1 cellular context compared by ENCODE assay signal in the genomic region with DNA sequence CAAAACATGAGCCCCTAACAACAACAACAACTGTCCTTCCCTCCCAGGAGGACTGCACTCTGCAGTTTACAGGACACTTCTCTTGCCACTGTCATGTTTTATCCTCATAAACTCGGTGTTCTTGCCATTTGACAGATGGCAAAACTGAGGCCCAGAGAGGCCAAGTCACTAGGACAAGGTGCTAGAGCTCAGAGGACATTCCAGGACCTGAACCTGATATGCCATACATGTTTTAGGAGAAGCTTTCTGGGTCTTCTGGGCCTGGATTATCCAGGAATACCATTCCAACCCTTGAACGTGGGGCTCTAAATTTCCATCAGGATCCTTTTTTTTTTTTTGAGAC.
TF ChIP-seq lines count a peak whose summit lies in the region.

No MANE protein-coding gene starts in this region.

TF ChIP-seq in H1, 55 proteins besides CTCF, POLR2A, EP300 and RAD21:
- TF ChIP-seq SRF (IDR thresholded peaks at IDR 0.05; ENCODE audit: low read depth, low read length) (no peak), KDM1A (IDR thresholded peaks at IDR 0.05; ENCODE audit: borderline replicate concordance, low read length) (peak; percentile 94), CREB1 (IDR thresholded peaks at IDR 0.05) (no peak), HDAC2 (IDR thresholded peaks at IDR 0.05; ENCODE audit: borderline replicate concordance in 1 of 2, low read depth in 2 of 2, low read length in 2 of 2) (peak in 1 of 2 experiments; percentile 60; a peak in 1 of 4 replicates), TEAD4 (IDR thresholded peaks at IDR 0.05; ENCODE audit: low read depth, low read length) (no peak), ASH2L (IDR thresholded peaks at IDR 0.05; ENCODE audit: low read length) (no peak)
- TF ChIP-seq, protein P1, sequence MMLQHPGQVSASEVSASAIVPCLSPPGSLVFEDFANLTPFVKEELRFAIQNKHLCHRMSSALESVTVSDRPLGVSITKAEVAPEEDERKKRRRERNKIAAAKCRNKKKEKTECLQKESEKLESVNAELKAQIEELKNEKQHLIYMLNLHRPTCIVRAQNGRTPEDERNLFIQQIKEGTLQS (IDR thresholded peaks at IDR 0.05; ENCODE audit: insufficient read depth, low read depth, low read length), result no peak
- TF ChIP-seq, protein P2, sequence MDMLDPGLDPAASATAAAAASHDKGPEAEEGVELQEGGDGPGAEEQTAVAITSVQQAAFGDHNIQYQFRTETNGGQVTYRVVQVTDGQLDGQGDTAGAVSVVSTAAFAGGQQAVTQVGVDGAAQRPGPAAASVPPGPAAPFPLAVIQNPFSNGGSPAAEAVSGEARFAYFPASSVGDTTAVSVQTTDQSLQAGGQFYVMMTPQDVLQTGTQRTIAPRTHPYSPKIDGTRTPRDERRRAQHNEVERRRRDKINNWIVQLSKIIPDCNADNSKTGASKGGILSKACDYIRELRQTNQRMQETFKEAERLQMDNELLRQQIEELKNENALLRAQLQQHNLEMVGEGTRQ (IDR thresholded peaks at IDR 0.05; ENCODE audit: low read length), result no peak
